ENCODE assay signal across 8 cellular contexts in genomic region chr19:52689804-52690394, GRCh38. TPM values are rescaled to one million over a fixed set of nuclear protein-coding genes. Genes with fewer than 3 reads are reported as not detected.
DNase-seq lines count a peak whose midpoint lies in the region; ATAC-seq, FAIRE-seq and TF ChIP-seq lines count a peak whose summit lies in the region.

No MANE protein-coding gene starts in this region.

- H3K27ac ChIP-seq in kidney (ENCODE audit: low read depth in 2 of 2, low read length in 2 of 2), result peak overlapping the region; percentile 83 to 96

- DNase-seq in T-helper 2 cell (peak in 4 of 5 experiments; percentile 0 to 18 (median 6)), MCF 10A (ENCODE audit: unreplicated experiment) (no peak), kidney (peak; percentile 91), NCI-H2029 (lab: John Stamatoyannopoulos, UW) (no peak), NCI-H187 treated with DMSO at 0.1 percent for 48 hours (lab: John Stamatoyannopoulos, UW) (no peak)
- peak; percentile 3 to 26 for DNase-seq in stimulated activated CD4-positive, alpha-beta T cell treated with anti-CD3 and anti-CD28 coated beads, Interleukin-1b, Interleukin-23, amount 100 ng/mL, for 4 hours (ENCODE audit: low read depth in 2 of 2)

- no peak for FAIRE-seq in kidney (lab: Jason Lieb, UNC)

- H3K36me3 Mint-ChIP-seq in MCF 10A (ENCODE audit: insufficient read depth, unreplicated experiment), result peaks cover 14% of the 10 kb centered on the region

- TF ChIP-seq CTCF in MCF 10A (IDR thresholded peaks at IDR 0.05; ENCODE audit: unreplicated experiment) (no peak), kidney (IDR thresholded peaks at IDR 0.05; ENCODE audit: borderline replicate concordance, extremely low read depth, insufficient read depth) (no peak)

- peak overlapping the region; percentile 97 for H3K4me3 Mint-ChIP-seq in MCF 10A (ENCODE audit: unreplicated experiment)

- H3K4me1 Mint-ChIP-seq in MCF 10A (ENCODE audit: insufficient read depth, unreplicated experiment), result peaks cover 25% of the 10 kb centered on the region

- no peaks in the 10 kb centered on the region for H3K9me3 Mint-ChIP-seq in MCF 10A (ENCODE audit: unreplicated experiment)

- TSS peak; percentile 84 for BruUV-seq in MCF 10A (replicated peaks; lab: Mats Ljungman, UMichigan)

- no peaks in the 10 kb centered on the region for H3K36me3 ChIP-seq in kidney (ENCODE audit: control insufficient read depth in 1 of 2, insufficient read depth in 2 of 2, low read length in 2 of 2)

- H3K27me3 Mint-ChIP-seq in MCF 10A (ENCODE audit: insufficient read depth, unreplicated experiment), result no peaks in the 10 kb centered on the region

- peak overlapping the region; percentile 90 for H3K27ac Mint-ChIP-seq in MCF 10A (ENCODE audit: low read depth, unreplicated experiment)

- CTCF ChIA-PET in MCF 10A (lab: Yijun Ruan, JAX), result interaction anchor here (0.6 kb wide), 1 partner anchor 43 kb away, joined by 3 read pairs; no protein-coding TSS in a partner anchor

- ATAC-seq in GM18909 (IDR thresholded peaks at IDR 0.05; ENCODE audit: poor library complexity, unreplicated experiment) (peak; percentile 34), HG03066 (IDR thresholded peaks at IDR 0.05; ENCODE audit: low read depth, unreplicated experiment) (peak; percentile 20)

- peak overlapping the region; percentile 96 to 97 for H3K4me3 ChIP-seq in kidney (ENCODE audit: low read length in 2 of 2)

- POLR2A ChIA-PET in MCF 10A (lab: Yijun Ruan, JAX), result interaction anchor here (0.5 to 2.0 kb wide), 7 partner anchors 21 to 501 kb away, joined by 3 to 9 read pairs (median 3); no protein-coding TSS in a partner anchor

- H3K9me3 ChIP-seq in kidney (ENCODE audit: control insufficient read depth in 1 of 2, low read length in 2 of 2), result no peaks in the 10 kb centered on the region

- intact Hi-C loops in MCF 10A (cut with micrococcal nuclease) (loop anchor here (1.0 to 5.0 kb wide), 2 partner anchors 42 to 52 kb away; partner anchors contain the start of gene ZNF83), kidney (cut with DNase I) (no loop called here)

- H3K9ac ChIP-seq in kidney (ENCODE audit: low read length in 2 of 2), result peak overlapping the region; percentile 85 to 99

- H3K4me1 ChIP-seq in kidney (ENCODE audit: control insufficient read depth in 1 of 2, insufficient read depth in 1 of 2, low read depth in 1 of 2, low read length in 2 of 2), result peaks cover 0 to 7% of the 10 kb centered on the region in 2 donors

RNA-seq across cellular contexts. Expression of gene ZNF611, which starts 44.9 kb away (rescaled TPM):
- 12.6 and 23.1 TPM in 2 replicates for total RNA-seq in MCF 10A (2022)
- 42.7 TPM for total RNA-seq in kidney
- 3.6 TPM for polyA plus RNA-seq in kidney (ENCODE audit: insufficient read depth, low read depth, low replicate concordance)

RNA-seq across cellular contexts. Expression of gene ZNF83, which starts 51.7 kb away (rescaled TPM):
- total RNA-seq in MCF 10A (2022) (58.9 and 102 TPM in 2 replicates), kidney (90.4 TPM)
- 51.8 TPM for polyA plus RNA-seq in kidney (ENCODE audit: insufficient read depth, low read depth, low replicate concordance)

Comparison
In these comparisons a context has a peak if more than half of its experiments do, and no peak if none do; other contexts are left out.
1. DNase-seq: peak in T-helper 2 cell (4 of 5), kidney (single experiment) and stimulated activated CD4-positive, alpha-beta T cell treated with anti-CD3 and anti-CD28 coated beads, Interleukin-1b, Interleukin-23, amount 100 ng/mL, for 4 hours (2 of 2); none in MCF 10A (single experiment), NCI-H2029 (single experiment) and NCI-H187 treated with DMSO at 0.1 percent for 48 hours (single experiment).